ENCODE assay signal across 9 cellular contexts in the genomic region with DNA sequence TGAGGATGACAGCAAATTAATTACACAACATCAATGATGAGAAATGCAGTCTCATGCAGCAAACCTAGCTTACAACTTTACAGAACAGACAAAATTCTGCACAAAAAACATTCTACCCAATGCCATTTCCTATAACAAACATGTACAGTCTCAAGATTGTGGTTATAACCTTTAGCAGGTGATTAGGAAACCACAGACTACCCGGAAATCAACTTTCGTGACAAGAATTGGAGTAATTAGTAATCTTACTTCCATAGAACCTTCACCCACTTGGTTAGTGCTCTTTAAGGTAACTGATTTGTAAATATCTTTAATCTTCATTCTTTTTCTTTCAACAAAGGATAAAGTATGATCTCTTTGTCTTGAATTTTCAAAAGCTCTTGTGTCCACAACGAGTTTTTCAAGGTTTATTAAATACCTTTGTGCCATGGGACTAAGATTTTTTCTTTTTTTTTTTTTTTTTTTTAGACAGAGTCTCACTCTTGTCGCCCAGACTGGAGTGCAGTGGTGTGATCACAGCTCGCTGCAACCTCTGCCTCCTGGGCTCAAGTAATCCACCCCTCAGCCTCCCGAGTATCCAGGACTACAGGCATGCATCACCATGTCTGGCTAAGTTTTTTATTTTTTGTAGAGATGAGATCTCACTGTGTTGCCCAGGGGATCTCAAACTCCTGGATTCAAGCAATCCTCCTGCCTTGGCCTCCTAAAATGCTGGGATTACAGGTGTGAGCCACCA.
A peak's percentile ranks its signal among the peaks of the same experiment; 100 is the strongest.
DNase-seq lines count a peak whose midpoint lies in the region; ATAC-seq and TF ChIP-seq lines count a peak whose summit lies in the region.
"Had no signal": no experiment of that assay in that cellular context is flagged by ENCODE, and none has a peak within 500 bp of the region (broad histone marks: within the 10 kb centered on the region; RNA-seq: fewer than 3 reads in every experiment).

No MANE protein-coding gene starts in this region.

- peaks cover 44% of the 10 kb centered on the region for H3K4me1 Mint-ChIP-seq in activated T-cell treated with anti-CD3 and anti-CD28 coated beads, Interleukin-2, amount 50 U/mL, for 24 hours (ENCODE audit: low read depth)
- H3K4me1 Mint-ChIP-seq in stimulated activated naive CD8-positive, alpha-beta T cell treated with anti-CD3 and anti-CD28 coated beads, Interleukin-15, Interleukin-2, amounts not matched to agents 100 ng/mL and 50 ng/mL, for 24 hours (ENCODE audit: low read depth) = peaks cover 40% of the 10 kb centered on the region

- H3K27ac Mint-ChIP-seq in activated T-cell treated with anti-CD3 and anti-CD28 coated beads, Interleukin-2, amount 50 U/mL, for 24 hours = peak overlapping the region; percentile 94
- peak overlapping the region; percentile 79 for H3K27ac Mint-ChIP-seq in stimulated activated naive CD8-positive, alpha-beta T cell treated with anti-CD3 and anti-CD28 coated beads, Interleukin-15, Interleukin-2, amounts not matched to agents 100 ng/mL and 50 ng/mL, for 24 hours

- H3K9me3 Mint-ChIP-seq in activated T-cell treated with anti-CD3 and anti-CD28 coated beads, Interleukin-2, amount 50 U/mL, for 24 hours = peaks cover 11% of the 10 kb centered on the region
- peaks cover 17% of the 10 kb centered on the region for H3K9me3 Mint-ChIP-seq in stimulated activated naive CD8-positive, alpha-beta T cell treated with anti-CD3 and anti-CD28 coated beads, Interleukin-15, Interleukin-2, amounts not matched to agents 100 ng/mL and 50 ng/mL, for 24 hours

- no peak for ATAC-seq in GM21576 (IDR thresholded peaks at IDR 0.05; ENCODE audit: unreplicated experiment)

- peak; percentile 39 to 46 for DNase-seq in activated CD4-positive, alpha-beta T cell treated with anti-CD3 and anti-CD28 coated beads for 4 hours
- no peak for DNase-seq in activated CD4-positive, alpha-beta T cell treated with anti-CD3 and anti-CD28 coated beads, Interleukin-2, amount 50 U/mL, for 1 hour
- peak; percentile 52 for DNase-seq in activated T-cell treated with anti-CD3 and anti-CD28 coated beads, Interleukin-2, amount 50 U/mL, for 24 hours
- DNase-seq in fibroblast of the aortic adventitia (ENCODE audit: low read depth) = peak; percentile 4
- DNase-seq in ACHN = no peak
- no peak for DNase-seq in NOMO-1 treated with dmso at 0.1 percent for 144 hours (lab: John Stamatoyannopoulos, UW; ENCODE audit: unreplicated experiment)
- DNase-seq: NCI-H82 had no signal

- H3K4me3 ChIP-seq in fibroblast of the aortic adventitia (ENCODE audit: low read depth, low read length) = no peak overlapping the region

- peak overlapping the region; percentile 69 for H3K4me3 Mint-ChIP-seq in activated T-cell treated with anti-CD3 and anti-CD28 coated beads, Interleukin-2, amount 50 U/mL, for 24 hours
- H3K4me3 Mint-ChIP-seq in stimulated activated naive CD8-positive, alpha-beta T cell treated with anti-CD3 and anti-CD28 coated beads, Interleukin-15, Interleukin-2, amounts not matched to agents 100 ng/mL and 50 ng/mL, for 24 hours = peak overlapping the region; percentile 61

- in situ Hi-C loops in ACHN (cut with HindIII; ENCODE audit: low pct_ligation_motif_present, low pct_unique_long_range_greater_than_20kb, low sequenced_read_pairs) = no loop called here

- peaks cover 3% of the 10 kb centered on the region for H3K36me3 Mint-ChIP-seq in activated T-cell treated with anti-CD3 and anti-CD28 coated beads, Interleukin-2, amount 50 U/mL, for 24 hours (ENCODE audit: low read depth)
- no peaks in the 10 kb centered on the region for H3K36me3 Mint-ChIP-seq in stimulated activated naive CD8-positive, alpha-beta T cell treated with anti-CD3 and anti-CD28 coated beads, Interleukin-15, Interleukin-2, amounts not matched to agents 100 ng/mL and 50 ng/mL, for 24 hours (ENCODE audit: low read depth)

- no peak for TF ChIP-seq CTCF in fibroblast of the aortic adventitia (IDR thresholded peaks at IDR 0.05; ENCODE audit: insufficient read depth, low read length)

- no peaks in the 10 kb centered on the region for H3K27me3 Mint-ChIP-seq in activated T-cell treated with anti-CD3 and anti-CD28 coated beads, Interleukin-2, amount 50 U/mL, for 24 hours
- peaks cover 11% of the 10 kb centered on the region for H3K27me3 Mint-ChIP-seq in stimulated activated naive CD8-positive, alpha-beta T cell treated with anti-CD3 and anti-CD28 coated beads, Interleukin-15, Interleukin-2, amounts not matched to agents 100 ng/mL and 50 ng/mL, for 24 hours

Comparison
In these comparisons a context has a peak if more than half of its experiments do, and no peak if none do; other contexts are left out.
1. DNase-seq: peak in activated CD4-positive, alpha-beta T cell treated with anti-CD3 and anti-CD28 coated beads for 4 hours (2 of 2), activated T-cell treated with anti-CD3 and anti-CD28 coated beads, Interleukin-2, amount 50 U/mL, for 24 hours (single experiment) and fibroblast of the aortic adventitia (single experiment); none in activated CD4-positive, alpha-beta T cell treated with anti-CD3 and anti-CD28 coated beads, Interleukin-2, amount 50 U/mL, for 1 hour (single experiment), ACHN (single experiment) and NOMO-1 treated with dmso at 0.1 percent for 144 hours (single experiment).